1 cellular context compared by ENCODE assay signal in the genomic region with DNA sequence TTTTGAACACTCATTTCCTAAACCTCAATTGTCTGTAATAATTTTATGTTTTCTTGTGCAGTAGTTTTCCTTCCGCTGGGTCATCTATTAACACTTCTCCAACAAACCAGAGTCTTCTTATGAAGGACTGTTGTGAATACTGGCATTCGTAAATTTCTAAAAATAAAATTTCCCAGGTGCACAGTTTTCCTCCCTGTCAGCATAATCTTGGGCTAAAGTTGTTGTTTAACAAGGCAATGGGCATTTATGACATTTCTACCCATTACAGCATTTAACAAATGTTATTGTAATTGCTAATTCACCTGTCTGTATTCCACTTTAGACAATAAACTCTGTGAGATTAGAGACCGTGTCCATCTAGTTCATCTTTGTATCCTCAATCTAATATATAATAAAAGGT.
TF ChIP-seq lines count a peak whose summit lies in the region.

No MANE protein-coding gene starts in this region.

TF ChIP-seq in endothelial cell of umbilical vein, 7 proteins besides CTCF, POLR2A, EP300 and RAD21:
- TF ChIP-seq JUN (IDR thresholded peaks at IDR 0.05; ENCODE audit: borderline replicate concordance, insufficient read depth, insufficient read length, low read depth) = no peak
- no peak for TF ChIP-seq EZH2 (IDR thresholded peaks at IDR 0.05; ENCODE audit: borderline replicate concordance, low read depth, low read length, severe bottlenecking)
- TF ChIP-seq POLR2AphosphoS5 (IDR thresholded peaks at IDR 0.05; ENCODE audit: insufficient read depth, low read depth, low read length) = no peak
- TF ChIP-seq MYC (IDR thresholded peaks at IDR 0.05; ENCODE audit: low read depth, low read length) = no peak
- no peak for TF ChIP-seq FOS (IDR thresholded peaks at IDR 0.05; ENCODE audit: borderline replicate concordance, insufficient read depth, low read length)
- TF ChIP-seq, protein P1, sequence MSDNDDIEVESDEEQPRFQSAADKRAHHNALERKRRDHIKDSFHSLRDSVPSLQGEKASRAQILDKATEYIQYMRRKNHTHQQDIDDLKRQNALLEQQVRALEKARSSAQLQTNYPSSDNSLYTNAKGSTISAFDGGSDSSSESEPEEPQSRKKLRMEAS (IDR thresholded peaks at IDR 0.05; ENCODE audit: insufficient read depth, insufficient read length) = no peak
